1 cellular context compared by ENCODE assay signal in genomic region chr5:181188700-181189362, GRCh38.
TF ChIP-seq lines count a peak whose summit lies in the region.

No MANE protein-coding gene starts in this region.

TF ChIP-seq in HepG2, 621 proteins besides CTCF, POLR2A, EP300 and RAD21 (continued from another document and continues in another):
- TF ChIP-seq ZNF407 (CRISPR knock-in tag; IDR thresholded peaks at IDR 0.05; ENCODE audit: not compliant biosample characterization) (peak; percentile 1), ZNF713 (CRISPR knock-in tag; IDR thresholded peaks at IDR 0.05) (no peak), ZNF30 (CRISPR knock-in tag; IDR thresholded peaks at IDR 0.05) (no peak), SRY (CRISPR knock-in tag; IDR thresholded peaks at IDR 0.05) (no peak), PBX2 (CRISPR knock-in tag; IDR thresholded peaks at IDR 0.05) (no peak), NFIC (IDR thresholded peaks at IDR 0.05; ENCODE audit: low read length) (peak; percentile 27; the same call in 1 of the 2 replicates), RARG (CRISPR knock-in tag; IDR thresholded peaks at IDR 0.05; ENCODE audit: low read depth) (no peak), PITX1 (CRISPR knock-in tag; IDR thresholded peaks at IDR 0.05) (no peak), SAP130 (CRISPR knock-in tag; IDR thresholded peaks at IDR 0.05; ENCODE audit: low read depth) (0 out of 2 replicates have a peak, but pooled peaks have one; percentile 22), ZNF17 (CRISPR knock-in tag; IDR thresholded peaks at IDR 0.05) (no peak), ATF6 (CRISPR knock-in tag; conservative IDR thresholded peaks at IDR 0.05) (no peak), ZNF746 (CRISPR knock-in tag; IDR thresholded peaks at IDR 0.05) (no peak), ZNF256 (CRISPR knock-in tag; conservative IDR thresholded peaks at IDR 0.05) (no peak), RFX1 (IDR thresholded peaks at IDR 0.05) (no peak), ZNF7 (CRISPR knock-in tag; IDR thresholded peaks at IDR 0.05) (no peak), CAMTA2 (CRISPR knock-in tag; IDR thresholded peaks at IDR 0.05; ENCODE audit: borderline replicate concordance) (peak; percentile 33; the same call in 1 of the 2 replicates), ADNP (CRISPR knock-in tag; IDR thresholded peaks at IDR 0.05) (no peak), MED8 (CRISPR knock-in tag; IDR thresholded peaks at IDR 0.05; ENCODE audit: insufficient replicate concordance) (no peak), HMGXB3 (CRISPR knock-in tag; IDR thresholded peaks at IDR 0.05; ENCODE audit: borderline replicate concordance) (no peak), ZNF10 (CRISPR knock-in tag; IDR thresholded peaks at IDR 0.05; ENCODE audit: borderline replicate concordance, low read depth) (no peak), HIVEP1 (CRISPR knock-in tag; IDR thresholded peaks at IDR 0.05) (no peak), SP4 (CRISPR knock-in tag; IDR thresholded peaks at IDR 0.05) (no peak; the same call in 1 of the 2 replicates), ZNF782 (CRISPR knock-in tag; IDR thresholded peaks at IDR 0.05; ENCODE audit: borderline replicate concordance) (no peak), ZHX2 (IDR thresholded peaks at IDR 0.05; ENCODE audit: low read depth) (no peak), ZHX2 (CRISPR knock-in tag; IDR thresholded peaks at IDR 0.05; ENCODE audit: borderline replicate concordance) (no peak), ZHX1 (CRISPR knock-in tag; IDR thresholded peaks at IDR 0.05; ENCODE audit: low read depth) (no peak), TBP (CRISPR knock-in tag; IDR thresholded peaks at IDR 0.05) (no peak), MATR3 (CRISPR knock-in tag; IDR thresholded peaks at IDR 0.05) (no peak), NFIB (CRISPR knock-in tag; IDR thresholded peaks at IDR 0.05; ENCODE audit: borderline replicate concordance) (no peak)
